In genomic region chr20:25044261-25044560, GRCh38 we compare ENCODE assay signal across 20 cellular contexts. TPM values are rescaled to one million over a fixed set of nuclear protein-coding genes. Genes with fewer than 3 reads are reported as not detected.
DNase-seq lines count a peak whose midpoint lies in the region; ATAC-seq and TF ChIP-seq lines count a peak whose summit lies in the region.
"Had no signal": no experiment of that assay in that cellular context is flagged by ENCODE, and none has a peak within 500 bp of the region (broad histone marks: within the 10 kb centered on the region; RNA-seq: fewer than 3 reads in every experiment).

No MANE protein-coding gene starts in this region.

- TF ChIP-seq CTCF in activated CD8-positive, alpha-beta T cell treated with anti-CD3 and anti-CD28 coated beads for 36 hours (IDR thresholded peaks at IDR 0.05), result no peak
- no peak for TF ChIP-seq CTCF in tibial artery (IDR thresholded peaks at IDR 0.05)
- no peak for TF ChIP-seq CTCF in lower lobe of right lung (IDR thresholded peaks at IDR 0.05)

- CTCF ChIA-PET in activated CD8-positive, alpha-beta T cell treated with anti-CD3 and anti-CD28 coated beads for 36 hours (lab: Charles Lee), result no interaction called here

- H3K4me3 ChIP-seq in tibial artery (no peak overlapping the region), lower lobe of right lung (no peak overlapping the region)
- H3K4me3 ChIP-seq: GM23338, neural progenitor cell had no signal

- H3K9me3 Mint-ChIP-seq in activated naive CD4-positive, alpha-beta T cell treated with anti-CD3 and anti-CD28 coated beads, Interleukin-2, amount 50 U/mL, for 24 hours, result no peaks in the 10 kb centered on the region
- H3K9me3 Mint-ChIP-seq in activated CD8-positive, alpha-beta T cell treated with anti-CD3 and anti-CD28 coated beads for 36 hours, result no peaks in the 10 kb centered on the region
- no peaks in the 10 kb centered on the region for H3K9me3 Mint-ChIP-seq in naive B cell
- H3K9me3 Mint-ChIP-seq: GM23338, neural progenitor cell had no signal

- no peak overlapping the region for H3K4me3 Mint-ChIP-seq in activated naive CD4-positive, alpha-beta T cell treated with anti-CD3 and anti-CD28 coated beads, Interleukin-2, amount 50 U/mL, for 24 hours
- H3K4me3 Mint-ChIP-seq in activated CD8-positive, alpha-beta T cell treated with anti-CD3 and anti-CD28 coated beads for 36 hours, result no peak overlapping the region
- H3K4me3 Mint-ChIP-seq in naive B cell, result peak overlapping the region in 2 of 8 donors; percentile 10 to 29
- H3K4me3 Mint-ChIP-seq: GM23338, neural progenitor cell had no signal

- no peak for ATAC-seq in activated CD8-positive, alpha-beta T cell treated with anti-CD3 and anti-CD28 coated beads for 36 hours
- no peak for ATAC-seq in naive B cell (ENCODE audit: low read depth in 2 of 2)
- ATAC-seq in left lobe of liver, result no peak
- ATAC-seq in HG03095 (IDR thresholded peaks at IDR 0.05; ENCODE audit: unreplicated experiment), result no peak
- ATAC-seq in lower lobe of right lung, result no peak
- ATAC-seq: GM23338 had no signal

- peak overlapping the region; percentile 74 for H3K27ac Mint-ChIP-seq in activated naive CD4-positive, alpha-beta T cell treated with anti-CD3 and anti-CD28 coated beads, Interleukin-2, amount 50 U/mL, for 24 hours
- H3K27ac Mint-ChIP-seq in activated CD8-positive, alpha-beta T cell treated with anti-CD3 and anti-CD28 coated beads for 36 hours, result peak overlapping the region; percentile 95
- peak overlapping the region in 5 of 6 donors; percentile 47 to 97 (median 87) for H3K27ac Mint-ChIP-seq in naive B cell
- H3K27ac Mint-ChIP-seq: GM23338, neural progenitor cell had no signal

- intact Hi-C loops in activated CD8-positive, alpha-beta T cell treated with anti-CD3 and anti-CD28 coated beads for 36 hours (cut with micrococcal nuclease), result no loop called here
- intact Hi-C loops in tibial artery (cut with DNase I; ENCODE audit: low total_unique reads), result no loop called here
- intact Hi-C loops in lower lobe of right lung (cut with DNase I), result no loop called here

- H3K27me3 ChIP-seq in tibial artery (no peaks in the 10 kb centered on the region), lower lobe of right lung (ENCODE audit: low read depth) (no peaks in the 10 kb centered on the region)
- H3K27me3 ChIP-seq: neural progenitor cell had no signal

- H3K27ac ChIP-seq in tibial artery, result peak overlapping the region; percentile 51 to 85
- no peak overlapping the region for H3K27ac ChIP-seq in lower lobe of right lung
- H3K27ac ChIP-seq: neural progenitor cell had no signal

- H3K36me3 ChIP-seq in tibial artery (peaks cover 8 to 30% (median 16%) of the 10 kb centered on the region in 3 donors), lower lobe of right lung (peaks cover 36% of the 10 kb centered on the region)
- H3K36me3 ChIP-seq: neural progenitor cell had no signal

- DNase-seq in activated naive CD4-positive, alpha-beta T cell (lab: John Stamatoyannopoulos, UW), result no peak
- no peak for DNase-seq in activated CD8-positive, alpha-beta T cell treated with anti-CD3 and anti-CD28 coated beads for 36 hours
- DNase-seq in naive B cell, result no peak
- no peak for DNase-seq in tibial artery
- no peak for DNase-seq in left lobe of liver (ENCODE audit: low spot score)
- no peak for DNase-seq in lower lobe of right lung
- DNase-seq: cerebellar nuclear complex; foreskin melanocyte; mammary epithelial cell; NCI-H146; NCI-H446 treated with DMSO at 0.1 percent for 48 hours; stimulated activated CD4-positive, alpha-beta T cell treated with anti-CD3 and anti-CD28 coated beads, Interleukin-2, amount 100 ng/mL, for 48 hours had no signal

- H3K36me3 Mint-ChIP-seq in activated naive CD4-positive, alpha-beta T cell treated with anti-CD3 and anti-CD28 coated beads, Interleukin-2, amount 50 U/mL, for 24 hours, result no peaks in the 10 kb centered on the region
- no peaks in the 10 kb centered on the region for H3K36me3 Mint-ChIP-seq in activated CD8-positive, alpha-beta T cell treated with anti-CD3 and anti-CD28 coated beads for 36 hours (ENCODE audit: low read depth)
- no peaks in the 10 kb centered on the region for H3K36me3 Mint-ChIP-seq in naive B cell
- H3K36me3 Mint-ChIP-seq: neural progenitor cell had no signal

- H3K9me3 ChIP-seq in tibial artery (no peaks in the 10 kb centered on the region), lower lobe of right lung (no peaks in the 10 kb centered on the region)

- H3K4me1 ChIP-seq in tibial artery (peaks cover 7 to 98% (median 90%) of the 10 kb centered on the region in 4 donors), lower lobe of right lung (peaks cover 75% of the 10 kb centered on the region)
- H3K4me1 ChIP-seq: neural progenitor cell had no signal

- H3K27me3 Mint-ChIP-seq in activated naive CD4-positive, alpha-beta T cell treated with anti-CD3 and anti-CD28 coated beads, Interleukin-2, amount 50 U/mL, for 24 hours, result no peaks in the 10 kb centered on the region
- H3K27me3 Mint-ChIP-seq in activated CD8-positive, alpha-beta T cell treated with anti-CD3 and anti-CD28 coated beads for 36 hours, result no peaks in the 10 kb centered on the region
- no peaks in the 10 kb centered on the region for H3K27me3 Mint-ChIP-seq in naive B cell

- POLR2A ChIA-PET in activated CD8-positive, alpha-beta T cell treated with anti-CD3 and anti-CD28 coated beads for 36 hours (lab: Charles Lee), result interaction anchor here (1.3 kb wide), 1 partner anchor 13 kb away, joined by 3 read pairs; no protein-coding TSS in a partner anchor

- H3K4me1 Mint-ChIP-seq in activated naive CD4-positive, alpha-beta T cell treated with anti-CD3 and anti-CD28 coated beads, Interleukin-2, amount 50 U/mL, for 24 hours, result peaks cover 40% of the 10 kb centered on the region
- H3K4me1 Mint-ChIP-seq in activated CD8-positive, alpha-beta T cell treated with anti-CD3 and anti-CD28 coated beads for 36 hours (ENCODE audit: low read depth), result peaks cover 38% of the 10 kb centered on the region
- peaks cover 26 to 69% (median 67%) of the 10 kb centered on the region in 3 donors for H3K4me1 Mint-ChIP-seq in naive B cell
- H3K4me1 Mint-ChIP-seq: GM23338, neural progenitor cell had no signal

RNA-seq across cellular contexts. Expression of gene ACSS1, which starts 13.7 kb away (rescaled TPM):
- total RNA-seq in activated CD8-positive, alpha-beta T cell treated with anti-CD3 and anti-CD28 coated beads for 36 hours, result 10 to 100 TPM; 17.5 to 18.2 TPM
- 100 to 1,000 TPM in 2 of 6 donors, 10 to 100 TPM in 4; 84.6 to 115 (median 92.8) TPM for polyA plus RNA-seq in naive B cell (ENCODE audit: low read depth in 6 of 6)
- total RNA-seq in left lobe of liver (9.9 TPM), lower lobe of right lung (41.8 TPM)

RNA-seq across cellular contexts. Expression of gene VSX1, which starts 37.7 kb away (rescaled TPM):
- not detected for total RNA-seq in activated CD8-positive, alpha-beta T cell treated with anti-CD3 and anti-CD28 coated beads for 36 hours
- not detected for polyA plus RNA-seq in naive B cell (ENCODE audit: low read depth in 6 of 6)
- 0.18 TPM for total RNA-seq in left lobe of liver
- not detected for total RNA-seq in lower lobe of right lung
- total RNA-seq: endothelial cell of umbilical vein, HT1080, mammary epithelial cell, SK-MEL-5, ureter had no signal
- polyA plus RNA-seq: endothelial cell of umbilical vein, GM23338, mammary epithelial cell had no signal

RNA-seq across cellular contexts. Expression of gene APMAP, which starts 51.7 kb away (rescaled TPM):
- total RNA-seq in activated CD8-positive, alpha-beta T cell treated with anti-CD3 and anti-CD28 coated beads for 36 hours, result 10 to 100 TPM; 36.7 to 40.0 TPM
- polyA plus RNA-seq in naive B cell (ENCODE audit: low read depth in 6 of 6), result 10 to 100 TPM; 41.4 to 71.6 (median 48.7) TPM
- total RNA-seq in left lobe of liver, result 180 TPM
- total RNA-seq in lower lobe of right lung, result 82.9 TPM
